21 cellular contexts compared by ENCODE assay signal in the genomic region with DNA sequence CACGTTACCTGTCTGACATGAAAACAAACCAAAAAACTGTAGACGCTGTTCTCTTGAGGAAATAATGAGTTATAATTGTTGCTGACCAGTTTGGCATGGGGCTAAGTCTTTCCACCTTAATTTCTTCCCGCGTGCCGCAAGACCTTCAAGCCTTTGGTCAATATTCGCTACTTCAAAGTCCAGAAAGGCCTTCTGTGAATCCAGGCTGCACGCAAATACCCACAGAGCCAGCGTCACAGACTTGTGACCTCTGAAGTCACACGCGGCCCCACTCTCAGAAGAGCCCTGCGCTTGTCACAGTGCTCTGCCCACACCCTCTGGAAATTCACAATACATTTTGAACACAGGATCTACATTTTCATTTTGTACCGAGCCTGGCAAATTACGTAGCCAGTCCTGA.
DNase-seq lines count a peak whose midpoint lies in the region; TF ChIP-seq lines count a peak whose summit lies in the region.
"Had no signal": no experiment of that assay in that cellular context is flagged by ENCODE, and none has a peak within 500 bp of the region (broad histone marks: within the 10 kb centered on the region; RNA-seq: fewer than 3 reads in every experiment).

No MANE protein-coding gene starts in this region.

- H3K4ac ChIP-seq in trophoblast cell (ENCODE audit: low read depth, low read length) = no peak overlapping the region

- 62% methylated on average over 13 of the region's 13 CpGs for WGBS in liver
- no CpG with 5 or more reads among the region's 13 CpGs for WGBS in trophoblast cell (ENCODE audit: extremely low coverage, insufficient coverage, insufficient read length)

- H3K9me3 ChIP-seq in SJCRH30 (replicated peaks) = no peaks in the 10 kb centered on the region
- H3K9me3 ChIP-seq in liver (ENCODE audit: control insufficient read depth in 4 of 4, low read length in 3 of 4) = no peaks in the 10 kb centered on the region
- no peaks in the 10 kb centered on the region for H3K9me3 ChIP-seq in trophoblast cell (ENCODE audit: insufficient read depth, low read depth, low read length)
- H3K9me3 ChIP-seq: BE2C; BLaER1 treated with 17β-estradiol and CSF1 and Interleukin-3, amounts not matched to agents 10 nM and 100 nM had no signal

- H3K27ac ChIP-seq in SJCRH30 (peak overlapping the region; percentile 63; the same call in 1 of the 2 replicates), liver (ENCODE audit: low read depth in 1 of 2, low read length in 2 of 2) (no peak overlapping the region), trophoblast cell (ENCODE audit: low read depth, low read length) (no peak overlapping the region)
- H3K27ac ChIP-seq: 22Rv1; BLaER1 treated with 17β-estradiol and CSF1 and Interleukin-3, amounts not matched to agents 10 nM and 100 nM; GM23248 had no signal

- no peak overlapping the region for H3K4me3 Mint-ChIP-seq in endothelial cell (ENCODE audit: unreplicated experiment)
- no peak overlapping the region for H3K4me3 Mint-ChIP-seq in activated CD4-positive, alpha-beta T cell treated with anti-CD3 and anti-CD28 coated beads, Interleukin-2, amount 10 ng/mL, durations not matched to agents 7 days and 5 days
- H3K4me3 Mint-ChIP-seq: CD14-positive monocyte; CD4-positive, alpha-beta T cell; CD8-positive, alpha-beta memory T cell had no signal

- no peak overlapping the region for H2BK12ac ChIP-seq in trophoblast cell (ENCODE audit: low read length)

- H3K36me3 Mint-ChIP-seq in endothelial cell (ENCODE audit: low read depth, unreplicated experiment) = peaks cover 3% of the 10 kb centered on the region
- no peaks in the 10 kb centered on the region for H3K36me3 Mint-ChIP-seq in activated CD4-positive, alpha-beta T cell treated with anti-CD3 and anti-CD28 coated beads, Interleukin-2, amount 10 ng/mL, durations not matched to agents 7 days and 5 days (ENCODE audit: low read depth)
- H3K36me3 Mint-ChIP-seq: CD14-positive monocyte; CD8-positive, alpha-beta memory T cell had no signal

- H3K27me3 Mint-ChIP-seq in endothelial cell (ENCODE audit: unreplicated experiment) = peaks cover 4% of the 10 kb centered on the region
- no peaks in the 10 kb centered on the region for H3K27me3 Mint-ChIP-seq in activated CD4-positive, alpha-beta T cell treated with anti-CD3 and anti-CD28 coated beads, Interleukin-2, amount 10 ng/mL, durations not matched to agents 7 days and 5 days
- H3K27me3 Mint-ChIP-seq: CD4-positive, alpha-beta T cell had no signal

- H2AK5ac ChIP-seq in trophoblast cell (ENCODE audit: low read length) = no peak overlapping the region

- no peaks in the 10 kb centered on the region for H3K79me1 ChIP-seq in trophoblast cell (ENCODE audit: low read length)

- POLR2A ChIA-PET in activated CD4-positive, alpha-beta T cell treated with anti-CD3 and anti-CD28 coated beads, Interleukin-2, amount 10 ng/mL, durations not matched to agents 7 days and 5 days (lab: Charles Lee) = no interaction called here

- peaks cover 15% of the 10 kb centered on the region for H3K4me1 ChIP-seq in SJCRH30
- H3K4me1 ChIP-seq in liver (ENCODE audit: control insufficient read depth in 4 of 4, insufficient read depth in 4 of 4, low read length in 3 of 4) = peaks cover 4 to 39% (median 23%) of the 10 kb centered on the region in 4 donors
- peaks cover 0 to 3% of the 10 kb centered on the region in 2 experiments for H3K4me1 ChIP-seq in trophoblast cell (ENCODE audit: control insufficient read depth in 1 of 2, insufficient read depth in 2 of 2, low read length in 2 of 2)

- no peak overlapping the region for H2BK5ac ChIP-seq in trophoblast cell (ENCODE audit: low read depth, low read length, poor library complexity)

- DNase-seq in SJCRH30 (no peak), endothelial cell (ENCODE audit: low spot score) (no peak), superior temporal gyrus (ENCODE audit: extremely low spot score) (no peak), trophoblast cell (no peak)
- DNase-seq in activated CD4-positive, alpha-beta T cell treated with anti-CD3 and anti-CD28 coated beads, Interleukin-2, amount 10 ng/mL, durations not matched to agents 7 days and 5 days = no peak
- DNase-seq: AML-193; BE2C; CD4-positive, alpha-beta T cell; CD8-positive, alpha-beta memory T cell; DMS 273 treated with DMSO at 0.1 percent for 48 hours; DMS79; EL; GDM1; GM23248; H7; HCEC 1CT had no signal

- no peak overlapping the region for H3K18ac ChIP-seq in trophoblast cell (ENCODE audit: low read length)

- H2AFZ ChIP-seq in trophoblast cell (ENCODE audit: insufficient read depth, low read length, poor library complexity) = no peak overlapping the region
- H2AFZ ChIP-seq: GM23248 had no signal

- H3K79me2 ChIP-seq in trophoblast cell (ENCODE audit: control insufficient read depth, insufficient read depth, low read length, poor library complexity) = no peaks in the 10 kb centered on the region

- H3K36me3 ChIP-seq in SJCRH30 = no peaks in the 10 kb centered on the region
- no peaks in the 10 kb centered on the region for H3K36me3 ChIP-seq in liver (ENCODE audit: control insufficient read depth in 4 of 4, insufficient read depth in 3 of 4, low read depth in 1 of 4, low read length in 3 of 4)
- H3K36me3 ChIP-seq in trophoblast cell (ENCODE audit: control insufficient read depth in 1 of 2, insufficient read depth in 2 of 2, low read length in 2 of 2) = no peaks in the 10 kb centered on the region
- H3K36me3 ChIP-seq: BE2C; BLaER1 treated with 17β-estradiol and CSF1 and Interleukin-3, amounts not matched to agents 10 nM and 100 nM had no signal

- H2BK120ac ChIP-seq in trophoblast cell (ENCODE audit: insufficient read depth, low read length, poor library complexity) = no peak overlapping the region

- H3K9ac ChIP-seq in liver (ENCODE audit: low read depth in 1 of 2, low read length in 2 of 2) (no peak overlapping the region), trophoblast cell (ENCODE audit: low read length) (no peak overlapping the region)
- H3K9ac ChIP-seq: BLaER1 treated with 17β-estradiol and CSF1 and Interleukin-3, amounts not matched to agents 10 nM and 100 nM; GM23248 had no signal

- no peak overlapping the region for H3K4me3 ChIP-seq in SJCRH30
- no peak overlapping the region for H3K4me3 ChIP-seq in liver (ENCODE audit: low read depth in 1 of 3, low read length in 3 of 3)
- no peak overlapping the region for H3K4me3 ChIP-seq in trophoblast cell (ENCODE audit: low read depth, low read length)
- H3K4me3 ChIP-seq: BLaER1 treated with 17β-estradiol and CSF1 and Interleukin-3, amounts not matched to agents 10 nM and 100 nM; GM12878; GM23248 had no signal

- no peak overlapping the region for H3K23ac ChIP-seq in trophoblast cell (ENCODE audit: low read length)

- H3K4me2 ChIP-seq in trophoblast cell (ENCODE audit: low read length) = no peak overlapping the region
- H3K4me2 ChIP-seq: BLaER1 treated with 17β-estradiol and CSF1 and Interleukin-3, amounts not matched to agents 10 nM and 100 nM had no signal

- peak overlapping the region; percentile 36 for H3K27ac Mint-ChIP-seq in endothelial cell (ENCODE audit: unreplicated experiment)
- no peak overlapping the region for H3K27ac Mint-ChIP-seq in activated CD4-positive, alpha-beta T cell treated with anti-CD3 and anti-CD28 coated beads, Interleukin-2, amount 10 ng/mL, durations not matched to agents 7 days and 5 days
- H3K27ac Mint-ChIP-seq: CD14-positive monocyte; CD4-positive, alpha-beta T cell had no signal

- no peak overlapping the region for H4K91ac ChIP-seq in trophoblast cell (ENCODE audit: low read depth, low read length)

- H3K27me3 ChIP-seq in SJCRH30 (no peaks in the 10 kb centered on the region), liver (ENCODE audit: control insufficient read depth in 4 of 4, insufficient read depth in 4 of 4, low read length in 3 of 4) (no peaks in the 10 kb centered on the region), trophoblast cell (ENCODE audit: insufficient read depth, low read length) (no peaks in the 10 kb centered on the region)
- H3K27me3 ChIP-seq: BE2C had no signal

- TF ChIP-seq CTCF in endothelial cell (IDR thresholded peaks at IDR 0.05; ENCODE audit: unreplicated experiment) (no peak), liver (IDR thresholded peaks at IDR 0.05; ENCODE audit: low read depth, low read length, missing input control) (no peak)

- no peak overlapping the region for H4K8ac ChIP-seq in trophoblast cell (ENCODE audit: low read depth, low read length)

- TF ChIP-seq RAD21 in liver (IDR thresholded peaks at IDR 0.05) = no peak

- CTCF ChIA-PET in activated CD4-positive, alpha-beta T cell treated with anti-CD3 and anti-CD28 coated beads, Interleukin-2, amount 10 ng/mL, durations not matched to agents 7 days and 5 days (lab: Charles Lee) = no interaction called here

- H3K14ac ChIP-seq in trophoblast cell (ENCODE audit: low read length) = no peak overlapping the region

- H3K4me1 Mint-ChIP-seq in endothelial cell (ENCODE audit: unreplicated experiment) = peaks cover 28% of the 10 kb centered on the region
- no peaks in the 10 kb centered on the region for H3K4me1 Mint-ChIP-seq in activated CD4-positive, alpha-beta T cell treated with anti-CD3 and anti-CD28 coated beads, Interleukin-2, amount 10 ng/mL, durations not matched to agents 7 days and 5 days
- H3K4me1 Mint-ChIP-seq: CD8-positive, alpha-beta memory T cell had no signal

- no peak overlapping the region for H4K12ac ChIP-seq in trophoblast cell (ENCODE audit: low read depth, low read length)

- H3K9me3 Mint-ChIP-seq in endothelial cell (ENCODE audit: unreplicated experiment) = no peaks in the 10 kb centered on the region
- no peaks in the 10 kb centered on the region for H3K9me3 Mint-ChIP-seq in activated CD4-positive, alpha-beta T cell treated with anti-CD3 and anti-CD28 coated beads, Interleukin-2, amount 10 ng/mL, durations not matched to agents 7 days and 5 days
- H3K9me3 Mint-ChIP-seq: CD14-positive monocyte; CD4-positive, alpha-beta T cell; CD8-positive, alpha-beta memory T cell had no signal

TF ChIP-seq in liver, 16 proteins besides CTCF, POLR2A, EP300 and RAD21:
- TF ChIP-seq EGR1 (IDR thresholded peaks at IDR 0.05; ENCODE audit: low read depth in 2 of 2) (no peak), NR2F2 (IDR thresholded peaks at IDR 0.05) (no peak), HNF4G (IDR thresholded peaks at IDR 0.05) (peak; percentile 16), HNF4A (conservative IDR thresholded peaks at IDR 0.05) (peak; percentile 46 to 66), SP1 (IDR thresholded peaks at IDR 0.05) (peak; percentile 60), RXRA (IDR thresholded peaks at IDR 0.05) (peak in 1 of 2 donors; percentile 17), YY1 (IDR thresholded peaks at IDR 0.05) (no peak), TAF1 (conservative IDR thresholded peaks at IDR 0.05) (no peak)
- TF ChIP-seq, protein P1, sequence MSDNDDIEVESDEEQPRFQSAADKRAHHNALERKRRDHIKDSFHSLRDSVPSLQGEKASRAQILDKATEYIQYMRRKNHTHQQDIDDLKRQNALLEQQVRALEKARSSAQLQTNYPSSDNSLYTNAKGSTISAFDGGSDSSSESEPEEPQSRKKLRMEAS (IDR thresholded peaks at IDR 0.05) = no peak
